Comparison of ENCODE assay signal across 8 cellular contexts in the genomic region with DNA sequence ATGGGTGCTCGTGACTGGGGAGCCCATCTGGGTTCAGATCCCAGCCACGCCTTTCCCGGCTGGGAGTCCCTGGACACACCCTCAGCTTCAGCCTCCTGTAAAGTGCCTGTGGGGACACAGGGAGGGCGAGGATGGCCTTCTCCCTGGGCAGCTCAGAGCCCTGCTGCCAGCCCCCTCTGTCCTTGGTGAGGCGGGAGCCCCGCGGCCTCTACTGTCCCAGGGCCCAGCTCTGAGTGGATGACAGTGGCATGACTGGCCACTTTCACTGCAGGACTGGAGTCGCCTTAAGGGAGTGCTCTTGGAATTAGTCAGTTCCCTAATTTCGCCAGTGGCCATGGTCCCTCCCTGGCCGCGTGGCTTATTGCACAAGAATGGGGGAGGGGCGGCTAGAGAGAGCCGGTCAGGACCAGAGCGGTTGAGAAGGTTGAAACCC. TPM values are rescaled to one million over a fixed set of nuclear protein-coding genes. Genes with fewer than 3 reads are reported as not detected.
DNase-seq lines count a peak whose midpoint lies in the region; ATAC-seq lines count a peak whose summit lies in the region.

No MANE protein-coding gene starts in this region.

- H3K27ac ChIP-seq in mesodermal cell (ENCODE audit: low read depth, low read length, severe bottlenecking): peak overlapping the region; percentile 62

- no peak overlapping the region for H3K4me3 Mint-ChIP-seq in effector memory CD8-positive, alpha-beta T cell

- no peaks in the 10 kb centered on the region for H3K9me3 Mint-ChIP-seq in effector memory CD8-positive, alpha-beta T cell

- peaks cover 43% of the 10 kb centered on the region for H3K4me1 ChIP-seq in mesodermal cell (ENCODE audit: control insufficient read depth, insufficient read depth, low read length, poor library complexity, severe bottlenecking)

- no peak overlapping the region for H3K4me3 ChIP-seq in mesodermal cell (ENCODE audit: extremely low read depth, insufficient read depth, low read length, poor library complexity, severe bottlenecking)

- H3K36me3 Mint-ChIP-seq in effector memory CD8-positive, alpha-beta T cell (ENCODE audit: insufficient read depth): peaks cover 14% of the 10 kb centered on the region

- no peaks in the 10 kb centered on the region for H3K27me3 Mint-ChIP-seq in effector memory CD8-positive, alpha-beta T cell

- ATAC-seq in effector memory CD8-positive, alpha-beta T cell (replicated peaks): no peak
- ATAC-seq in GM18870 (IDR thresholded peaks at IDR 0.05; ENCODE audit: unreplicated experiment): no peak
- ATAC-seq in GM21723 (IDR thresholded peaks at IDR 0.05; ENCODE audit: unreplicated experiment): no peak

- H3K9me3 ChIP-seq in mesodermal cell (ENCODE audit: control insufficient read depth, low read length): no peaks in the 10 kb centered on the region

- WGBS in mesodermal cell (ENCODE audit: insufficient coverage in 2 of 2), 2 experiments: 82 to 88% methylated on average over 11 of the region's 14 CpGs

- peak; percentile 88 for DNase-seq in A172 (ENCODE audit: low spot score)
- DNase-seq in NCI-H460 (ENCODE audit: extremely low read depth, low read depth): peak; percentile 72
- DNase-seq in effector memory CD8-positive, alpha-beta T cell: no peak
- no peak for DNase-seq in stimulated activated CD4-positive, alpha-beta T cell treated with anti-CD3 and anti-CD28 coated beads, Interleukin-15, amount 100 ng/mL, for 24 hours
- no peak for DNase-seq in SHP77 treated with DMSO at 0.1 percent for 48 hours (lab: John Stamatoyannopoulos, UW)

- peaks cover 66% of the 10 kb centered on the region for H3K36me3 ChIP-seq in mesodermal cell (ENCODE audit: control insufficient read depth, insufficient read depth, low read length)

- peaks cover 21 to 28% of the 10 kb centered on the region in 2 donors for H3K4me1 Mint-ChIP-seq in effector memory CD8-positive, alpha-beta T cell (ENCODE audit: low read depth in 2 of 2)

- peak overlapping the region; percentile 44 to 68 for H3K27ac Mint-ChIP-seq in effector memory CD8-positive, alpha-beta T cell

RNA-seq across cellular contexts. Expression of a gene that starts 4.6 kb away (rescaled TPM):
- 107 and 132 TPM in 2 replicates for total RNA-seq in A172 (2014; rRNA removed; shearing (Covaris generic))
- 82.3 and 84.1 TPM in 2 replicates for total RNA-seq in NCI-H460 (2014; rRNA removed; shearing (Covaris generic))
- polyA plus RNA-seq in NCI-H460 (2014; cell fraction: nucleus; rRNA removed): 13.8 and 42.3 TPM in 2 replicates
- 172 TPM for polyA plus RNA-seq in mesodermal cell (2013, experiment 1 of 2)
- 147 TPM for polyA plus RNA-seq in mesodermal cell (2013, experiment 2 of 2)

RNA-seq across cellular contexts. Expression of a gene that starts 34.1 kb away (rescaled TPM):
- total RNA-seq in A172 (2014; rRNA removed; shearing (Covaris generic)): 16.7 and 17.4 TPM in 2 replicates
- 8.8 and 10.5 TPM in 2 replicates for total RNA-seq in NCI-H460 (2014; rRNA removed; shearing (Covaris generic))
- polyA plus RNA-seq in NCI-H460 (2014; cell fraction: nucleus; rRNA removed): 30.2 and 47.5 TPM in 2 replicates
- 24.3 TPM for polyA plus RNA-seq in mesodermal cell (2013, experiment 1 of 2)
- 19.2 TPM for polyA plus RNA-seq in mesodermal cell (2013, experiment 2 of 2)

Comparison
In these comparisons a context has a peak if more than half of its experiments do, and no peak if none do; other contexts are left out.
1. DNase-seq: peak in A172 (single experiment) and NCI-H460 (single experiment); none in effector memory CD8-positive, alpha-beta T cell (0 of 3), stimulated activated CD4-positive, alpha-beta T cell treated with anti-CD3 and anti-CD28 coated beads, Interleukin-15, amount 100 ng/mL, for 24 hours (single experiment) and SHP77 treated with DMSO at 0.1 percent for 48 hours (single experiment).